ENCODE assay signal across 10 cellular contexts in genomic region chr5:93585753-93586385, GRCh38. TPM values are rescaled to one million over a fixed set of nuclear protein-coding genes. Genes with fewer than 3 reads are reported as not detected.
DNase-seq lines count a peak whose midpoint lies in the region; ATAC-seq, FAIRE-seq and TF ChIP-seq lines count a peak whose summit lies in the region.
"Had no signal": no experiment of that assay in that cellular context is flagged by ENCODE, and none has a peak within 500 bp of the region (broad histone marks: within the 10 kb centered on the region; RNA-seq: fewer than 3 reads in every experiment).

No MANE protein-coding gene starts in this region.

- H3K36me3 ChIP-seq in BJ (ENCODE audit: control insufficient read depth, insufficient read depth, low read length) (peaks cover 9% of the 10 kb centered on the region), neural cell (ENCODE audit: insufficient read depth, low read length) (no peaks in the 10 kb centered on the region)

- no peaks in the 10 kb centered on the region for H3K9me3 Mint-ChIP-seq in dendritic cell treated with granulocyte-macrophage colony-stimulating factor and Interleukin-4, amounts not matched to agents 40 ng/mL and 50 ng/mL, for 4 days

- H3K4me1 Mint-ChIP-seq in dendritic cell treated with granulocyte-macrophage colony-stimulating factor and Interleukin-4, amounts not matched to agents 40 ng/mL and 50 ng/mL, for 4 days (ENCODE audit: low read depth): peaks cover 19% of the 10 kb centered on the region

- TF ChIP-seq CTCF in BJ (IDR thresholded peaks at IDR 0.05; ENCODE audit: insufficient read depth, low read depth, low read length): no peak
- TF ChIP-seq CTCF in neural cell (IDR thresholded peaks at IDR 0.05; ENCODE audit: poor library complexity, severe bottlenecking): no peak
- no peak for TF ChIP-seq CTCF in D721Med (IDR thresholded peaks at IDR 0.05; ENCODE audit: insufficient read depth, missing control alignments)

- H3K27ac Mint-ChIP-seq in dendritic cell treated with granulocyte-macrophage colony-stimulating factor and Interleukin-4, amounts not matched to agents 40 ng/mL and 50 ng/mL, for 4 days: no peak overlapping the region

- ATAC-seq in GM18907 (IDR thresholded peaks at IDR 0.05; ENCODE audit: unreplicated experiment) (no peak), GM21360 (IDR thresholded peaks at IDR 0.05; ENCODE audit: unreplicated experiment) (no peak)

- no peak for FAIRE-seq in D721Med (lab: Jason Lieb, UNC)
- FAIRE-seq: endometrium had no signal

- H3K27me3 ChIP-seq in BJ (ENCODE audit: control insufficient read depth, insufficient read depth, low read length) (no peaks in the 10 kb centered on the region), neural cell (ENCODE audit: insufficient read depth, low read depth, low read length) (peaks cover 89% of the 10 kb centered on the region)

- no peak overlapping the region for H2AFZ ChIP-seq in neural cell (ENCODE audit: low read depth, low read length)

- no peak for TF ChIP-seq EP300 in neural cell (conservative IDR thresholded peaks at IDR 0.05; ENCODE audit: poor library complexity, severe bottlenecking)

- H3K36me3 Mint-ChIP-seq in dendritic cell treated with granulocyte-macrophage colony-stimulating factor and Interleukin-4, amounts not matched to agents 40 ng/mL and 50 ng/mL, for 4 days (ENCODE audit: low read depth): no peaks in the 10 kb centered on the region

- H3K4me3 Mint-ChIP-seq in dendritic cell treated with granulocyte-macrophage colony-stimulating factor and Interleukin-4, amounts not matched to agents 40 ng/mL and 50 ng/mL, for 4 days: peak overlapping the region; percentile 57

- peaks cover 5% of the 10 kb centered on the region for H3F3A ChIP-seq in neural cell (ENCODE audit: insufficient read depth, low read length, poor library complexity, severe bottlenecking)

- H3K9me2 ChIP-seq in neural cell (ENCODE audit: insufficient read depth, low read length): no peaks in the 10 kb centered on the region

- intact Hi-C loops in dendritic cell treated with granulocyte-macrophage colony-stimulating factor and Interleukin-4, amounts not matched to agents 40 ng/mL and 50 ng/mL, for 4 days (cut with micrococcal nuclease): no loop called here

- DNase-seq in BJ (ENCODE audit: low read depth) (no peak), LHCN-M2 (ENCODE audit: low read depth) (peak; percentile 13), D721Med (ENCODE audit: insufficient read length, low spot score) (no peak), NCI-H2107 (lab: John Stamatoyannopoulos, UW) (no peak)
- DNase-seq: NCI-H510A treated with DMSO at 0.1 percent for 48 hours had no signal

- no peaks in the 10 kb centered on the region for H3K79me2 ChIP-seq in neural cell (replicated peaks; ENCODE audit: insufficient read depth, low read length)

- H3K27me3 Mint-ChIP-seq in dendritic cell treated with granulocyte-macrophage colony-stimulating factor and Interleukin-4, amounts not matched to agents 40 ng/mL and 50 ng/mL, for 4 days: peaks cover 49% of the 10 kb centered on the region

- H3K27ac ChIP-seq in neural cell (ENCODE audit: low read length): no peak overlapping the region

- POLR2A ChIA-PET in BJ (lab: Charles Lee): interaction anchor here (1.1 kb wide), 1 partner anchor 203 kb away, joined by 4 read pairs; no protein-coding TSS in a partner anchor

- no peak for TF ChIP-seq RAD21 in neural cell (conservative IDR thresholded peaks at IDR 0.05)

- H3K9ac ChIP-seq in neural cell (ENCODE audit: low read length): no peak overlapping the region

- no peak overlapping the region for H3K4me2 ChIP-seq in neural cell (ENCODE audit: low read length)

- H3K4me3 ChIP-seq in BJ (ENCODE audit: low read depth, low read length): peak overlapping the region; percentile 75
- no peak overlapping the region for H3K4me3 ChIP-seq in neural cell (ENCODE audit: low read length)

- H4K20me1 ChIP-seq in neural cell (ENCODE audit: insufficient read depth): no peaks in the 10 kb centered on the region

- CTCF ChIA-PET in BJ (lab: Yijun Ruan, JAX): interaction anchor here (1.0 to 2.0 kb wide), 4 partner anchors 14 to 1137 kb away, joined by 3 to 5 read pairs (median 4); no protein-coding TSS in a partner anchor

- H3K9me3 ChIP-seq in neural cell (ENCODE audit: low read length): peaks cover 5% of the 10 kb centered on the region

TF ChIP-seq in neural cell, 6 proteins besides CTCF, POLR2A, EP300 and RAD21:
- TF ChIP-seq REST (IDR thresholded peaks at IDR 0.05; ENCODE audit: borderline replicate concordance) (no peak), POLR2AphosphoS5 (IDR thresholded peaks at IDR 0.05) (peak; percentile 63)

RNA-seq across cellular contexts. Expression of gene NR2F1, which starts 2.8 kb away (rescaled TPM):
- polyA plus RNA-seq in BJ (2011; rRNA removed) (24.6 and 39.4 TPM in 2 replicates), neural cell (2.1 and 2.3 TPM in 2 replicates)
- 33.9 and 37.2 TPM in 2 replicates for polyA minus RNA-seq in BJ (2011; rRNA and poly(A)+ RNA removed)
- total RNA-seq in LHCN-M2 (2014; rRNA removed): 16.8 and 17.1 TPM in 2 replicates
- 14.0 TPM for polyA plus RNA-seq in LHCN-M2 (2012)
- 1.7 and 1.9 TPM in 2 replicates for polyA minus RNA-seq in neural cell

RNA-seq across cellular contexts. Expression of gene NR2F1-AS1, which starts 4.8 kb away (rescaled TPM):
- polyA plus RNA-seq in BJ (2011; rRNA removed) (13.7 and 27.3 TPM in 2 replicates), neural cell (0.24 and 0.42 TPM in 2 replicates)
- polyA minus RNA-seq in BJ (2011; rRNA and poly(A)+ RNA removed): 11.6 and 12.3 TPM in 2 replicates
- 10.4 and 10.8 TPM in 2 replicates for total RNA-seq in LHCN-M2 (2014; rRNA removed)
- polyA plus RNA-seq in LHCN-M2 (2012): 33.4 TPM
- polyA minus RNA-seq in neural cell: 0.97 and 2.0 TPM in 2 replicates

Comparison
In these comparisons a context has a peak if more than half of its experiments do, and no peak if none do; other contexts are left out.
1. RNA of gene NR2F1-AS1, which starts 4.8 kb away (polyA plus RNA-seq): 13.7 to 27.3 TPM in BJ; 0.24 to 0.42 TPM in neural cell; every median in the first group is over 10 times any median in the second.